In genomic region chr15:101028321-101028720, GRCh38 we compare ENCODE assay signal across 11 cellular contexts.
"Had no signal": no experiment of that assay in that cellular context is flagged by ENCODE, and none has a peak within 500 bp of the region (broad histone marks: within the 10 kb centered on the region; RNA-seq: fewer than 3 reads in every experiment).

No MANE protein-coding gene starts in this region.

- H3K27ac ChIP-seq: gastroesophageal sphincter, neural progenitor cell, pancreas, SJCRH30, tibial artery had no signal

- H3K36me3 ChIP-seq: neural progenitor cell, SJCRH30 had no signal

- H3K27me3 ChIP-seq: neural progenitor cell, pancreas, SJCRH30, tibial artery had no signal

- H3K4me3 ChIP-seq: gastroesophageal sphincter, neural progenitor cell, pancreas, SJCRH30, tibial artery had no signal

- H3K9me3 ChIP-seq: gastroesophageal sphincter, pancreas, SJCRH30, tibial artery had no signal

- H3K4me1 ChIP-seq: neural progenitor cell, pancreas, tibial artery had no signal

- DNase-seq: activated CD4-positive, alpha-beta memory T cell treated with anti-CD3 and anti-CD28 coated beads for 36 hours; activated effector memory CD4-positive, alpha-beta T cell treated with anti-CD3 and anti-CD28 coated beads, Interleukin-2, amount 50 U/mL, for 16 hours; activated naive CD8-positive, alpha-beta T cell treated with anti-CD3 and anti-CD28 coated beads for 36 hours; activated T-cell treated with anti-CD3 and anti-CD28 coated beads for 4 hours; effector CD4-positive, alpha-beta T cell; mesendoderm; SJCRH30 had no signal
